Comparison of ENCODE assay signal across 28 cellular contexts in the genomic region with DNA sequence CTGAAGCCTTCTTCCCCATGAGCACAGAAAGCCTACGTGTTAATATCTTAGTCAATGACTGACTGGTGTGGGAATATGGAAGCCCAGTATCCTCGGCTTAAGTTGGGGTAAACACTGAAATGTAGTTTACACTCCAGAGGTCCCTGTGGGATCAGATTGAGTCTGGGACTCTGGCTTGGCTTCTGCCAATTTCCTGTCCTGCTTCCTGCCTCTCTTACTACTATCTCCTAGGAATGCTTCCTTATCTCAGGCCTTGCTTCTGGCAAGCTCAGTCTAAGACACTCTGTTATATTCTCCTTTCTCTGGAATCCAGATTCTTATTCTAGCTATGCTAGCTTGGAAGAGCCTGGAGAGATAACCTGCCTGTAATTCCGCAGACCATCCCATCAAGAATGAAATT.
A peak's percentile ranks its signal among the peaks of the same experiment; 100 is the strongest.
DNase-seq lines count a peak whose midpoint lies in the region; ATAC-seq, FAIRE-seq and TF ChIP-seq lines count a peak whose summit lies in the region.
"Had no signal": no experiment of that assay in that cellular context is flagged by ENCODE, and none has a peak within 500 bp of the region (broad histone marks: within the 10 kb centered on the region; RNA-seq: fewer than 3 reads in every experiment).

No MANE protein-coding gene starts in this region.

- intact Hi-C loops in left ventricle myocardium inferior (cut with micrococcal nuclease), result no loop called here

- H3K9ac ChIP-seq in GM23248 (no peak overlapping the region), astrocyte (ENCODE audit: low read length) (no peak overlapping the region), neuronal stem cell (ENCODE audit: low read depth, low read length, poor library complexity) (no peak overlapping the region)
- H3K9ac ChIP-seq: neural progenitor cell had no signal

- H3K4ac ChIP-seq in neuronal stem cell (ENCODE audit: low read length), result no peak overlapping the region

- H2BK15ac ChIP-seq in neuronal stem cell (ENCODE audit: low read length), result no peak overlapping the region

- in situ Hi-C loops in GM23248 (cut with MboI), result no loop called here

- no peak for DNase-seq in GM23248
- peak; percentile 50 for DNase-seq in astrocyte (ENCODE audit: low read depth)
- no peak for DNase-seq in left ventricle myocardium inferior
- DNase-seq in neuronal stem cell (ENCODE audit: low spot score), result no peak
- no peak for DNase-seq in NOMO-1 treated with DMSO at 0.1 percent for 48 hours (lab: John Stamatoyannopoulos, UW; ENCODE audit: unreplicated experiment)
- DNase-seq in D721Med (ENCODE audit: insufficient read length, low spot score), result no peak
- DNase-seq: activated CD4-positive, alpha-beta T cell treated with anti-CD3 and anti-CD28 coated beads for 48 hours; activated CD8-positive, alpha-beta memory T cell treated with anti-CD3 and anti-CD28 coated beads for 24 hours; activated effector memory CD4-positive, alpha-beta T cell treated with anti-CD3 and anti-CD28 coated beads, Interleukin-2, amount 50 U/mL, for 16 hours; activated naive CD8-positive, alpha-beta T cell treated with anti-CD3 and anti-CD28 coated beads for 36 hours; activated T-cell treated with anti-CD3 and anti-CD28 coated beads, Interleukin-2, amount 50 U/mL, for 1 hour; Calu3; DND-41; effector CD4-positive, alpha-beta T cell; Karpas-422; NCI-H1436 treated with DMSO at 0.1 percent for 48 hours; posterior cingulate gyrus; stimulated activated naive B cell treated with anti-CD40 and anti-IgM and Interleukin-4, amounts not matched to agents 10 μg/mL and 1 μg/mL and 100 μg/mL, for 72 hours; T-helper 9 cell; WERI-Rb-1 had no signal

- no peaks in the 10 kb centered on the region for H3K9me3 ChIP-seq in GM23248 (ENCODE audit: low read depth)
- H3K9me3 ChIP-seq in astrocyte (ENCODE audit: insufficient read depth, low read depth, low read length), result no peaks in the 10 kb centered on the region
- peaks cover 6% of the 10 kb centered on the region for H3K9me3 ChIP-seq in left ventricle myocardium inferior (replicated peaks)
- H3K9me3 ChIP-seq in neuronal stem cell (replicated peaks in 1 of 2; ENCODE audit: control insufficient read depth in 2 of 2, insufficient read depth in 1 of 2, low read depth in 1 of 2, low read length in 2 of 2), result no peaks in the 10 kb centered on the region
- H3K9me3 ChIP-seq: suprapubic skin had no signal

- H4K91ac ChIP-seq in neuronal stem cell (ENCODE audit: low read depth, low read length, poor library complexity), result no peak overlapping the region

- 88 to 92% methylated on average over 3 of the region's 3 CpGs for WGBS in GM23248 (ENCODE audit: low coverage in 1 of 2, low lambda C conversion rate in 2 of 2, missing lambda C conversion rate in 2 of 2), 2 experiments
- WGBS in neuronal stem cell (ENCODE audit: extremely low coverage in 2 of 2, insufficient read length in 2 of 2, insufficient replicate concordance in 1 of 2), 2 donors, result no CpG with 5 or more reads among the region's 3 CpGs

- no peak for ATAC-seq in HG03135 (IDR thresholded peaks at IDR 0.05; ENCODE audit: unreplicated experiment)
- ATAC-seq: gastroesophageal sphincter; sciatic nerve; stimulated activated naive B cell treated with anti-CD40 and anti-IgM and Interleukin-4, amounts not matched to agents 10 μg/mL and 1 μg/mL and 100 μg/mL, for 72 hours had no signal

- H3K4me3 ChIP-seq in GM23248 (no peak overlapping the region), astrocyte (ENCODE audit: insufficient read depth, low read depth, low read length) (no peak overlapping the region), left ventricle myocardium inferior (no peak overlapping the region), neuronal stem cell (ENCODE audit: low read length in 2 of 2) (no peak overlapping the region)
- H3K4me3 ChIP-seq: gastroesophageal sphincter, lung, neural progenitor cell, suprapubic skin had no signal

- H3K4me1 Mint-ChIP-seq in astrocyte (ENCODE audit: low read depth, unreplicated experiment), result peaks cover 6% of the 10 kb centered on the region
- H3K4me1 Mint-ChIP-seq: activated naive CD8-positive, alpha-beta T cell treated with anti-CD3 and anti-CD28 coated beads for 36 hours; CD14-positive monocyte; neural progenitor cell; stimulated activated naive B cell treated with anti-CD40 and anti-IgM and Interleukin-4, amounts not matched to agents 10 μg/mL and 1 μg/mL and 100 μg/mL, for 72 hours had no signal

- H3K36me3 ChIP-seq in GM23248 (ENCODE audit: low read depth) (no peaks in the 10 kb centered on the region), astrocyte (ENCODE audit: insufficient read depth, low read length) (no peaks in the 10 kb centered on the region), left ventricle myocardium inferior (no peaks in the 10 kb centered on the region), neuronal stem cell (replicated peaks in 1 of 2; ENCODE audit: control insufficient read depth in 2 of 2, insufficient read depth in 2 of 2, low read length in 2 of 2) (no peaks in the 10 kb centered on the region)
- H3K36me3 ChIP-seq: gastroesophageal sphincter, neural progenitor cell, suprapubic skin, WERI-Rb-1 had no signal

- peaks cover 37% of the 10 kb centered on the region for H3K4me1 ChIP-seq in GM23248 (ENCODE audit: insufficient read depth)
- peaks cover 3% of the 10 kb centered on the region for H3K4me1 ChIP-seq in astrocyte (ENCODE audit: insufficient read depth, low read length)
- H3K4me1 ChIP-seq in left ventricle myocardium inferior, result peaks cover 9% of the 10 kb centered on the region
- H3K4me1 ChIP-seq in neuronal stem cell (ENCODE audit: control insufficient read depth in 2 of 2, insufficient read depth in 1 of 2, low read depth in 1 of 2, low read length in 2 of 2), result no peaks in the 10 kb centered on the region
- H3K4me1 ChIP-seq: neural progenitor cell had no signal

- no peak overlapping the region for H3K23ac ChIP-seq in neuronal stem cell (ENCODE audit: low read depth, low read length, poor library complexity)

- peak overlapping the region; percentile 62; the same call in 1 of the 2 replicates for H2AFZ ChIP-seq in GM23248
- no peak overlapping the region for H2AFZ ChIP-seq in astrocyte (ENCODE audit: low read depth, low read length)
- peak overlapping the region; percentile 13 for H2AFZ ChIP-seq in neuronal stem cell (ENCODE audit: low read length)
- H2AFZ ChIP-seq: neural progenitor cell had no signal

- H2AK5ac ChIP-seq in neuronal stem cell (ENCODE audit: low read depth, low read length), result no peak overlapping the region

- no peak for TF ChIP-seq CTCF in astrocyte (IDR thresholded peaks at IDR 0.05; ENCODE audit: insufficient read depth, low read depth, low read length)
- no peak for TF ChIP-seq CTCF in left ventricle myocardium inferior (IDR thresholded peaks at IDR 0.05; ENCODE audit: borderline replicate concordance)
- TF ChIP-seq CTCF in D721Med (IDR thresholded peaks at IDR 0.05; ENCODE audit: insufficient read depth, missing control alignments), result no peak

- no peak overlapping the region for H3K18ac ChIP-seq in neuronal stem cell (ENCODE audit: low read length)

- H3K79me1 ChIP-seq in neuronal stem cell (ENCODE audit: low read depth, low read length), result no peaks in the 10 kb centered on the region

- peaks cover 2% of the 10 kb centered on the region for H3K9me3 Mint-ChIP-seq in astrocyte (ENCODE audit: unreplicated experiment)
- H3K9me3 Mint-ChIP-seq: neural progenitor cell had no signal

- H3K4me2 ChIP-seq in GM23248 (ENCODE audit: unreplicated experiment) (no peak overlapping the region), astrocyte (ENCODE audit: low read length) (peak overlapping the region; percentile 4), neuronal stem cell (ENCODE audit: insufficient read depth, low read length, poor library complexity, severe bottlenecking) (no peak overlapping the region)
- H3K4me2 ChIP-seq: neural progenitor cell had no signal

- H3K27ac Mint-ChIP-seq in astrocyte (ENCODE audit: unreplicated experiment), result no peak overlapping the region
- H3K27ac Mint-ChIP-seq: activated naive CD8-positive, alpha-beta T cell treated with anti-CD3 and anti-CD28 coated beads for 36 hours; CD14-positive monocyte; neural progenitor cell; stimulated activated naive B cell treated with anti-CD40 and anti-IgM and Interleukin-4, amounts not matched to agents 10 μg/mL and 1 μg/mL and 100 μg/mL, for 72 hours had no signal

- no peak overlapping the region for H3K4me3 Mint-ChIP-seq in astrocyte (ENCODE audit: unreplicated experiment)
- H3K4me3 Mint-ChIP-seq: activated naive CD8-positive, alpha-beta T cell treated with anti-CD3 and anti-CD28 coated beads for 36 hours; CD14-positive monocyte; neural progenitor cell; stimulated activated naive B cell treated with anti-CD40 and anti-IgM and Interleukin-4, amounts not matched to agents 10 μg/mL and 1 μg/mL and 100 μg/mL, for 72 hours had no signal

- no peak overlapping the region for H2BK120ac ChIP-seq in neuronal stem cell (ENCODE audit: low read depth, low read length)

- no peaks in the 10 kb centered on the region for H3K36me3 Mint-ChIP-seq in astrocyte (ENCODE audit: low read depth, unreplicated experiment)
- H3K36me3 Mint-ChIP-seq: activated naive CD8-positive, alpha-beta T cell treated with anti-CD3 and anti-CD28 coated beads for 36 hours; CD14-positive monocyte; neural progenitor cell; stimulated activated naive B cell treated with anti-CD40 and anti-IgM and Interleukin-4, amounts not matched to agents 10 μg/mL and 1 μg/mL and 100 μg/mL, for 72 hours had no signal

- H4K20me1 ChIP-seq in GM23248 (ENCODE audit: insufficient read depth), result no peaks in the 10 kb centered on the region
- no peaks in the 10 kb centered on the region for H4K20me1 ChIP-seq in astrocyte (ENCODE audit: insufficient read depth, low read length)

- H3K9me2 ChIP-seq in GM23248 (ENCODE audit: insufficient read depth), result no peaks in the 10 kb centered on the region

- no peak overlapping the region for H4K8ac ChIP-seq in neuronal stem cell (ENCODE audit: low read depth, low read length)

- H3K27ac ChIP-seq in GM23248, result no peak overlapping the region
- H3K27ac ChIP-seq in astrocyte (ENCODE audit: low read depth, low read length), result no peak overlapping the region
- H3K27ac ChIP-seq in left ventricle myocardium inferior (replicated peaks), result peak overlapping the region; percentile 35
- no peak overlapping the region for H3K27ac ChIP-seq in neuronal stem cell (replicated peaks; ENCODE audit: low read length)
- H3K27ac ChIP-seq: gastroesophageal sphincter, neural progenitor cell, suprapubic skin, WERI-Rb-1 had no signal

- no peaks in the 10 kb centered on the region for H3K27me3 Mint-ChIP-seq in astrocyte (ENCODE audit: low read depth, unreplicated experiment)
- H3K27me3 Mint-ChIP-seq: stimulated activated naive B cell treated with anti-CD40 and anti-IgM and Interleukin-4, amounts not matched to agents 10 μg/mL and 1 μg/mL and 100 μg/mL, for 72 hours had no signal

- peaks cover 18% of the 10 kb centered on the region for H3F3A ChIP-seq in GM23248 (ENCODE audit: insufficient read depth)

- H3K27me3 ChIP-seq in GM23248 (replicated peaks; ENCODE audit: insufficient read depth), result no peaks in the 10 kb centered on the region
- H3K27me3 ChIP-seq in astrocyte (ENCODE audit: insufficient read depth, low read length), result no peaks in the 10 kb centered on the region
- H3K27me3 ChIP-seq in left ventricle myocardium inferior (ENCODE audit: low read depth), result no peaks in the 10 kb centered on the region
- H3K27me3 ChIP-seq in neuronal stem cell (ENCODE audit: control insufficient read depth in 3 of 3, insufficient read depth in 3 of 3, low read depth in 1 of 3, low read length in 3 of 3), result no peaks in the 10 kb centered on the region
- H3K27me3 ChIP-seq: gastroesophageal sphincter, neural progenitor cell, suprapubic skin had no signal

- no peak overlapping the region for H3K14ac ChIP-seq in neuronal stem cell (ENCODE audit: low read length)

- H3K79me2 ChIP-seq in GM23248 (ENCODE audit: insufficient read depth) (no peaks in the 10 kb centered on the region), astrocyte (ENCODE audit: insufficient read depth, low read length) (no peaks in the 10 kb centered on the region)

- no peak overlapping the region for H2BK12ac ChIP-seq in neuronal stem cell (ENCODE audit: low read length)

- H2BK5ac ChIP-seq in neuronal stem cell (ENCODE audit: low read length), result no peak overlapping the region

- FAIRE-seq in astrocyte (lab: Jason Lieb, UNC) (no peak), D721Med (lab: Jason Lieb, UNC) (no peak)
- FAIRE-seq: GM12891 had no signal
